In genomic region chr7:22860337-22860736, GRCh38 we compare ENCODE assay signal across 11 cellular contexts. TPM values are rescaled to one million over a fixed set of nuclear protein-coding genes. Genes with fewer than 3 reads are reported as not detected.
A peak's percentile ranks its signal among the peaks of the same experiment; 100 is the strongest.
DNase-seq lines count a peak whose midpoint lies in the region; ATAC-seq, FAIRE-seq and TF ChIP-seq lines count a peak whose summit lies in the region.
"Had no signal": no experiment of that assay in that cellular context is flagged by ENCODE, and none has a peak within 500 bp of the region (broad histone marks: within the 10 kb centered on the region; RNA-seq: fewer than 3 reads in every experiment).

No MANE protein-coding gene starts in this region.

- peak overlapping the region; percentile 82 for H3K27ac Mint-ChIP-seq in activated T-helper 17 cell treated with anti-CD3 and anti-CD28 coated beads, Interleukin-2, amount 50 U/mL, for 72 hours

- TF ChIP-seq CTCF in A549 (IDR thresholded peaks at IDR 0.05) (no peak), liver (IDR thresholded peaks at IDR 0.05; ENCODE audit: low read depth, low read length, missing input control) (no peak)

- H3K9me3 ChIP-seq in A549, result no peaks in the 10 kb centered on the region
- no peaks in the 10 kb centered on the region for H3K9me3 ChIP-seq in HUES48 (ENCODE audit: control insufficient read depth, insufficient read depth, low read length)
- H3K9me3 ChIP-seq in liver (ENCODE audit: control insufficient read depth in 4 of 4, low read length in 3 of 4), result no peaks in the 10 kb centered on the region

- no peak overlapping the region for H3K9ac ChIP-seq in HUES48 (ENCODE audit: low read depth, low read length)
- H3K9ac ChIP-seq in liver (ENCODE audit: low read depth in 1 of 2, low read length in 2 of 2), result no peak overlapping the region

- no peak overlapping the region for H3K4me3 Mint-ChIP-seq in activated T-helper 17 cell treated with anti-CD3 and anti-CD28 coated beads, Interleukin-2, amount 50 U/mL, for 72 hours
- H3K4me3 Mint-ChIP-seq: CD8-positive, alpha-beta memory T cell had no signal

- WGBS in A549 (ENCODE audit: missing lambda C conversion rate), result 87% methylated on average over 2 of the region's 2 CpGs
- WGBS in liver, result 83% methylated on average over 2 of the region's 2 CpGs

- peaks cover 94% of the 10 kb centered on the region for H3K36me3 Mint-ChIP-seq in activated T-helper 17 cell treated with anti-CD3 and anti-CD28 coated beads, Interleukin-2, amount 50 U/mL, for 72 hours (ENCODE audit: low read depth)

- H3K4me3 ChIP-seq in A549 (no peak overlapping the region), HUES48 (ENCODE audit: low read depth, low read length) (no peak overlapping the region), liver (ENCODE audit: low read depth in 1 of 3, low read length in 3 of 3) (no peak overlapping the region)
- H3K4me3 ChIP-seq: hepatocyte had no signal

- H3K27me3 Mint-ChIP-seq in activated T-helper 17 cell treated with anti-CD3 and anti-CD28 coated beads, Interleukin-2, amount 50 U/mL, for 72 hours, result no peaks in the 10 kb centered on the region
- H3K27me3 Mint-ChIP-seq: CD8-positive, alpha-beta memory T cell had no signal

- no peaks in the 10 kb centered on the region for H3K9me3 Mint-ChIP-seq in activated T-helper 17 cell treated with anti-CD3 and anti-CD28 coated beads, Interleukin-2, amount 50 U/mL, for 72 hours
- H3K9me3 Mint-ChIP-seq: CD8-positive, alpha-beta memory T cell had no signal

- DNase-seq in A549 (ENCODE audit: low read depth in 1 of 2, low spot score in 1 of 2), result no peak
- DNase-seq in globus pallidus (ENCODE audit: low spot score), result no peak
- DNase-seq in Ammon's horn (ENCODE audit: low spot score), result no peak
- no peak for DNase-seq in SIG-M5 treated with dmso at 0.1 percent for 504 hours (lab: John Stamatoyannopoulos, UW; ENCODE audit: unreplicated experiment)
- DNase-seq: NCI-H1105 treated with DMSO at 0.1 percent for 48 hours had no signal

- H3K4me2 ChIP-seq in A549, result peak overlapping the region; percentile 98
- H3K4me2 ChIP-seq: hepatocyte had no signal

- H3K27ac ChIP-seq in A549, result peak overlapping the region; percentile 61 to 97
- peak overlapping the region; percentile 67 for H3K27ac ChIP-seq in HUES48 (ENCODE audit: low read depth, low read length)
- peak overlapping the region; percentile 38 to 45 for H3K27ac ChIP-seq in liver (ENCODE audit: low read depth in 1 of 2, low read length in 2 of 2)
- H3K27ac ChIP-seq: hepatocyte had no signal

- H3K4me1 ChIP-seq in A549 (peaks cover 57% of the 10 kb centered on the region), HUES48 (ENCODE audit: control insufficient read depth, insufficient read depth, low read length) (peaks cover 24% of the 10 kb centered on the region), liver (ENCODE audit: control insufficient read depth in 4 of 4, insufficient read depth in 4 of 4, low read length in 3 of 4) (peaks cover 4 to 19% (median 8%) of the 10 kb centered on the region in 4 donors)

- no peak for FAIRE-seq in A549 (lab: Jason Lieb, UNC)

- H3K27me3 ChIP-seq in HUES48 (ENCODE audit: control insufficient read depth, insufficient read depth, low read length), result no peaks in the 10 kb centered on the region
- no peaks in the 10 kb centered on the region for H3K27me3 ChIP-seq in liver (ENCODE audit: control insufficient read depth in 4 of 4, insufficient read depth in 4 of 4, low read length in 3 of 4)
- H3K27me3 ChIP-seq: hepatocyte had no signal

- ATAC-seq in A549 (peak in 1 of 2 experiments; percentile 12; a peak in 3 of 6 replicates), GM19324 (IDR thresholded peaks at IDR 0.05; ENCODE audit: low FRiP score, unreplicated experiment) (no peak)
- no peak for ATAC-seq in activated T-helper 17 cell treated with anti-CD3 and anti-CD28 coated beads, Interleukin-2, amount 50 U/mL, for 72 hours (replicated peaks)

- TF ChIP-seq EP300 in A549 (IDR thresholded peaks at IDR 0.05), result no peak

- TF ChIP-seq POLR2A in A549 (IDR thresholded peaks at IDR 0.05; ENCODE audit: low read length), result no peak

- H3K36me3 ChIP-seq in HUES48 (ENCODE audit: control insufficient read depth, insufficient read depth, low read length) (peaks cover 62% of the 10 kb centered on the region), liver (ENCODE audit: control insufficient read depth in 4 of 4, insufficient read depth in 3 of 4, low read depth in 1 of 4, low read length in 3 of 4) (peaks cover 0 to 7% (median 3%) of the 10 kb centered on the region in 4 donors)

- peaks cover 15% of the 10 kb centered on the region for H3K4me1 Mint-ChIP-seq in activated T-helper 17 cell treated with anti-CD3 and anti-CD28 coated beads, Interleukin-2, amount 50 U/mL, for 72 hours

- no peak for TF ChIP-seq RAD21 in A549 (conservative IDR thresholded peaks at IDR 0.05 in 1 of 2, IDR thresholded peaks at IDR 0.05 in 1 of 2)
- no peak for TF ChIP-seq RAD21 in liver (IDR thresholded peaks at IDR 0.05)

- POLR2A ChIA-PET in A549 (lab: Yijun Ruan, JAX), result interaction anchor here (0.7 to 2.3 kb wide), 4 partner anchors 37 to 300 kb away, joined by 3 to 12 read pairs (median 7); partner anchors contain the start of gene TOMM7

- CTCF ChIA-PET in A549 (lab: Yijun Ruan, JAX), result interaction anchor here (0.6 to 1.9 kb wide), 11 partner anchors 15 to 1591 kb away, joined by 3 to 10 read pairs (median 4); no protein-coding TSS in a partner anchor

TF ChIP-seq in A549, 52 proteins besides CTCF, POLR2A, EP300 and RAD21:
- TF ChIP-seq MAFK (IDR thresholded peaks at IDR 0.05; ENCODE audit: partially characterized antibody) (no peak), TP53 (CRISPR knock-in tag; IDR thresholded peaks at IDR 0.05) (0 out of 2 replicates have a peak, but pooled peaks have one; percentile 22)

TF ChIP-seq in liver, 16 proteins besides CTCF, POLR2A, EP300 and RAD21:
- TF ChIP-seq NR2F2 (IDR thresholded peaks at IDR 0.05) (no peak), JUND (IDR thresholded peaks at IDR 0.05) (no peak), SP1 (IDR thresholded peaks at IDR 0.05) (no peak)

RNA-seq across cellular contexts. Expression of gene TOMM7, which starts 37.7 kb away (rescaled TPM):
- polyA plus RNA-seq in A549 (2011; rRNA removed), result 575 and 685 TPM in 2 replicates
- polyA plus RNA-seq in A549 (2012; cell fraction: cytosol; rRNA removed), result 270 and 335 TPM in 2 replicates
- 54.9 and 94.0 TPM in 2 replicates for polyA plus RNA-seq in A549 (2012; cell fraction: nucleus; rRNA removed)
- 477 to 546 TPM (median 526 TPM) in 3 replicates for polyA plus RNA-seq in A549 (2017; fragmentation: RNase III; extraction: RNeasy Plus Mini Kit Qiagen cat#74134 plus additional on column Dnase treatment)
- 134 and 180 TPM in 2 replicates for polyA minus RNA-seq in A549 (2011; rRNA and poly(A)+ RNA removed)
- 100 to 1,000 TPM; 262 to 281 TPM for total RNA-seq in activated T-helper 17 cell treated with anti-CD3 and anti-CD28 coated beads, Interleukin-2, amount 50 U/mL, for 72 hours
- 10 to 100 TPM; 39.2 to 73.7 TPM for total RNA-seq in liver
- polyA plus RNA-seq in liver, result 100 to 1,000 TPM; 200 to 271 TPM
